ENCODE assay signal across 17 cellular contexts in genomic region chr1:151935154-151935553, GRCh38. TPM values are rescaled to one million over a fixed set of nuclear protein-coding genes. Genes with fewer than 3 reads are reported as not detected.
DNase-seq lines count a peak whose midpoint lies in the region; ATAC-seq and TF ChIP-seq lines count a peak whose summit lies in the region.
"Had no signal": no experiment of that assay in that cellular context is flagged by ENCODE, and none has a peak within 500 bp of the region (broad histone marks: within the 10 kb centered on the region; RNA-seq: fewer than 3 reads in every experiment).

No MANE protein-coding gene starts in this region.

- intact Hi-C loops in dendritic cell treated with granulocyte-macrophage colony-stimulating factor and Interleukin-4, amounts not matched to agents 40 ng/mL and 50 ng/mL, for 4 days (cut with micrococcal nuclease), result no loop called here
- intact Hi-C loops in natural killer cell (cut with micrococcal nuclease), result loop anchor here (2.0 kb wide), 1 partner anchor 36 kb away; no protein-coding TSS in a partner anchor

- H3K9me3 ChIP-seq in MG63, result peaks cover 5% of the 10 kb centered on the region; the same call in 1 of the 2 replicates
- H3K9me3 ChIP-seq: HAP-1 had no signal

- no peak overlapping the region for H3K4me3 ChIP-seq in MG63
- H3K4me3 ChIP-seq: dorsolateral prefrontal cortex, HAP-1 had no signal

- no peaks in the 10 kb centered on the region for H3K27me3 Mint-ChIP-seq in dendritic cell treated with granulocyte-macrophage colony-stimulating factor and Interleukin-4, amounts not matched to agents 40 ng/mL and 50 ng/mL, for 4 days
- H3K27me3 Mint-ChIP-seq in mesothelial cell of epicardium (ENCODE audit: low read depth) (no peaks in the 10 kb centered on the region), natural killer cell (ENCODE audit: low read depth in 2 of 2) (peaks cover 8 to 9% of the 10 kb centered on the region in 2 donors)
- no peaks in the 10 kb centered on the region for H3K27me3 Mint-ChIP-seq in activated T-cell treated with anti-CD3 and anti-CD28 coated beads, Interleukin-2, amount 50 U/mL, for 72 hours (ENCODE audit: low read depth)
- H3K27me3 Mint-ChIP-seq: activated CD4-positive, alpha-beta T cell treated with anti-CD3 and anti-CD28 coated beads for 36 hours had no signal

- peak overlapping the region; percentile 26 for H3K27ac Mint-ChIP-seq in dendritic cell treated with granulocyte-macrophage colony-stimulating factor and Interleukin-4, amounts not matched to agents 40 ng/mL and 50 ng/mL, for 4 days
- H3K27ac Mint-ChIP-seq in mesothelial cell of epicardium (peak overlapping the region; percentile 68), natural killer cell (no peak overlapping the region)
- H3K27ac Mint-ChIP-seq in activated T-cell treated with anti-CD3 and anti-CD28 coated beads, Interleukin-2, amount 50 U/mL, for 72 hours, result no peak overlapping the region
- H3K27ac Mint-ChIP-seq: activated CD4-positive, alpha-beta T cell treated with anti-CD3 and anti-CD28 coated beads for 36 hours had no signal

- no peak overlapping the region for H3K4me3 Mint-ChIP-seq in dendritic cell treated with granulocyte-macrophage colony-stimulating factor and Interleukin-4, amounts not matched to agents 40 ng/mL and 50 ng/mL, for 4 days
- H3K4me3 Mint-ChIP-seq in mesothelial cell of epicardium (no peak overlapping the region), natural killer cell (no peak overlapping the region)
- H3K4me3 Mint-ChIP-seq in activated T-cell treated with anti-CD3 and anti-CD28 coated beads, Interleukin-2, amount 50 U/mL, for 72 hours, result no peak overlapping the region
- H3K4me3 Mint-ChIP-seq: activated CD4-positive, alpha-beta T cell treated with anti-CD3 and anti-CD28 coated beads for 36 hours had no signal

- H3K4me1 Mint-ChIP-seq in dendritic cell treated with granulocyte-macrophage colony-stimulating factor and Interleukin-4, amounts not matched to agents 40 ng/mL and 50 ng/mL, for 4 days (ENCODE audit: low read depth), result peaks cover 27% of the 10 kb centered on the region
- H3K4me1 Mint-ChIP-seq in mesothelial cell of epicardium (peaks cover 23% of the 10 kb centered on the region), natural killer cell (peaks cover 0 to 5% of the 10 kb centered on the region in 2 donors)
- peaks cover under 1% of the 10 kb centered on the region for H3K4me1 Mint-ChIP-seq in activated T-cell treated with anti-CD3 and anti-CD28 coated beads, Interleukin-2, amount 50 U/mL, for 72 hours (ENCODE audit: low read depth)

- no peaks in the 10 kb centered on the region for H3K36me3 Mint-ChIP-seq in dendritic cell treated with granulocyte-macrophage colony-stimulating factor and Interleukin-4, amounts not matched to agents 40 ng/mL and 50 ng/mL, for 4 days (ENCODE audit: low read depth)
- H3K36me3 Mint-ChIP-seq in mesothelial cell of epicardium (no peaks in the 10 kb centered on the region), natural killer cell (no peaks in the 10 kb centered on the region)
- no peaks in the 10 kb centered on the region for H3K36me3 Mint-ChIP-seq in activated T-cell treated with anti-CD3 and anti-CD28 coated beads, Interleukin-2, amount 50 U/mL, for 72 hours (ENCODE audit: insufficient read depth in 2 of 2)

- no peaks in the 10 kb centered on the region for H3K27me3 ChIP-seq in MG63

- ATAC-seq in natural killer cell, result no peak
- no peak for ATAC-seq in GM21576 (IDR thresholded peaks at IDR 0.05; ENCODE audit: unreplicated experiment)
- ATAC-seq in activated T-cell treated with anti-CD3 and anti-CD28 coated beads, Interleukin-2, amount 50 U/mL, for 72 hours (replicated peaks in 1 of 2), result no peak
- ATAC-seq: activated CD4-positive, alpha-beta T cell treated with anti-CD3 and anti-CD28 coated beads for 36 hours had no signal

- H3K9me3 Mint-ChIP-seq in dendritic cell treated with granulocyte-macrophage colony-stimulating factor and Interleukin-4, amounts not matched to agents 40 ng/mL and 50 ng/mL, for 4 days, result no peaks in the 10 kb centered on the region
- peaks cover 6% of the 10 kb centered on the region for H3K9me3 Mint-ChIP-seq in mesothelial cell of epicardium
- no peaks in the 10 kb centered on the region for H3K9me3 Mint-ChIP-seq in natural killer cell
- no peaks in the 10 kb centered on the region for H3K9me3 Mint-ChIP-seq in activated T-cell treated with anti-CD3 and anti-CD28 coated beads, Interleukin-2, amount 50 U/mL, for 72 hours

- TF ChIP-seq CTCF in C4-2B (conservative IDR thresholded peaks at IDR 0.05) (no peak), mesothelial cell of epicardium (IDR thresholded peaks at IDR 0.05; ENCODE audit: unreplicated experiment) (no peak), natural killer cell (IDR thresholded peaks at IDR 0.05) (no peak)

- peak overlapping the region; percentile 12; the same call in 1 of the 2 replicates for H3K27ac ChIP-seq in C4-2B
- H3K27ac ChIP-seq: dorsolateral prefrontal cortex had no signal

- DNase-seq in MG63, result peak; percentile 28
- DNase-seq in mesothelial cell of epicardium (ENCODE audit: low spot score in 2 of 2, unreplicated experiment in 2 of 2), result no peak
- no peak for DNase-seq in natural killer cell
- DNase-seq in RKO (ENCODE audit: low spot score), result no peak
- DNase-seq in activated T-cell treated with anti-CD3 and anti-CD28 coated beads, Interleukin-2, amount 50 U/mL, for 72 hours, result no peak
- DNase-seq: activated CD4-positive, alpha-beta T cell treated with anti-CD3 and anti-CD28 coated beads for 36 hours; activated T-cell treated with anti-CD3 and anti-CD28 coated beads, Interleukin-2, amount 50 U/mL, for 48 hours; anterior cingulate cortex; dorsolateral prefrontal cortex; midbrain; NCI-H2171; posterior cingulate gyrus; stimulated activated CD4-positive, alpha-beta T cell treated with anti-CD3 and anti-CD28 coated beads, Interleukin-15, amount 100 ng/mL, for 24 hours had no signal

- H3K36me3 ChIP-seq in MG63, result no peaks in the 10 kb centered on the region
- H3K36me3 ChIP-seq: HAP-1 had no signal

RNA-seq across cellular contexts. Expression of gene THEM4, which starts 25.8 kb away (rescaled TPM):
- 22.9 and 30.2 TPM in 2 replicates for total RNA-seq in MG63 (2014; rRNA removed; shearing (Covaris generic); ENCODE audit: low replicate concordance)
- 23.3 to 24.3 TPM (median 24.1 TPM) in 3 replicates for total RNA-seq in mesothelial cell of epicardium
- total RNA-seq in natural killer cell, result 10 to 100 TPM; 11.9 to 16.2 (median 15.5) TPM
- total RNA-seq in activated T-cell treated with anti-CD3 and anti-CD28 coated beads, Interleukin-2, amount 50 U/mL, for 72 hours, result 10 to 100 TPM; 40.5 to 41.5 TPM

RNA-seq across cellular contexts. Expression of gene S100A10, which starts 58.5 kb away (rescaled TPM):
- 213 and 271 TPM in 2 replicates for total RNA-seq in MG63 (2014; rRNA removed; shearing (Covaris generic); ENCODE audit: low replicate concordance)
- 219 to 234 TPM (median 222 TPM) in 3 replicates for total RNA-seq in mesothelial cell of epicardium
- 100 to 1,000 TPM; 142 to 200 (median 183) TPM for total RNA-seq in natural killer cell
- 100 to 1,000 TPM in 1 of 2 donors, 10 to 100 TPM in 1; 76.6 to 138 TPM for total RNA-seq in activated T-cell treated with anti-CD3 and anti-CD28 coated beads, Interleukin-2, amount 50 U/mL, for 72 hours

Comparison
In these comparisons a context has a peak if more than half of its experiments do, and no peak if none do; other contexts are left out.
1. H3K27ac Mint-ChIP-seq: peak in dendritic cell treated with granulocyte-macrophage colony-stimulating factor and Interleukin-4, amounts not matched to agents 40 ng/mL and 50 ng/mL, for 4 days (single experiment) and mesothelial cell of epicardium (single experiment); none in natural killer cell (0 of 2) and activated T-cell treated with anti-CD3 and anti-CD28 coated beads, Interleukin-2, amount 50 U/mL, for 72 hours (single experiment).